2 cellular contexts compared by ENCODE assay signal in the genomic region with DNA sequence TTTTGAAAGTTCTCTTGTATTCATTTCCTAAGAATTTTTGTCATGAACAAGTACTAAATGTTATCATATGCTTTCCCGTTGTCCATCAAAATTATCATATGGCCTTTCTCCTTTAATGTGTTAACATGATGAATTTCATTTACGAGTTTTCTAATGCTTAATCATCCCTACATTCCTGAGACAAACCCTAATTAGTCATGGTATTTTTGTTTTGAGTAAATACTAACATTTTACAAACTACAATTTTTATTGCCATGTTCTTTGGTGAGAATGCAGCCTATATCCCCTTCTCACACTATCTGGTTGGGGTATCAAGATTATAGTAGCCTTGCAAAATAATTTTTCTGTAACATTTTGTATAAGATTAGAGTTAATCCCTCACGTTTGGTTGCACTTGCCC.
TF ChIP-seq lines count a peak whose summit lies in the region.

No MANE protein-coding gene starts in this region.

TF ChIP-seq in A549, 52 proteins besides CTCF, POLR2A, EP300 and RAD21:
- TF ChIP-seq HOXB13 (CRISPR knock-in tag; IDR thresholded peaks at IDR 0.05; ENCODE audit: low read depth), result no peak
- TF ChIP-seq, protein P1, sequence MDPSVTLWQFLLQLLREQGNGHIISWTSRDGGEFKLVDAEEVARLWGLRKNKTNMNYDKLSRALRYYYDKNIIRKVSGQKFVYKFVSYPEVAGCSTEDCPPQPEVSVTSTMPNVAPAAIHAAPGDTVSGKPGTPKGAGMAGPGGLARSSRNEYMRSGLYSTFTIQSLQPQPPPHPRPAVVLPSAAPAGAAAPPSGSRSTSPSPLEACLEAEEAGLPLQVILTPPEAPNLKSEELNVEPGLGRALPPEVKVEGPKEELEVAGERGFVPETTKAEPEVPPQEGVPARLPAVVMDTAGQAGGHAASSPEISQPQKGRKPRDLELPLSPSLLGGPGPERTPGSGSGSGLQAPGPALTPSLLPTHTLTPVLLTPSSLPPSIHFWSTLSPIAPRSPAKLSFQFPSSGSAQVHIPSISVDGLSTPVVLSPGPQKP (IDR thresholded peaks at IDR 0.05; ENCODE audit: low read depth, low read length), result no peak
- no peak for TF ChIP-seq JUNB (IDR thresholded peaks at IDR 0.05)
- TF ChIP-seq, protein P2, sequence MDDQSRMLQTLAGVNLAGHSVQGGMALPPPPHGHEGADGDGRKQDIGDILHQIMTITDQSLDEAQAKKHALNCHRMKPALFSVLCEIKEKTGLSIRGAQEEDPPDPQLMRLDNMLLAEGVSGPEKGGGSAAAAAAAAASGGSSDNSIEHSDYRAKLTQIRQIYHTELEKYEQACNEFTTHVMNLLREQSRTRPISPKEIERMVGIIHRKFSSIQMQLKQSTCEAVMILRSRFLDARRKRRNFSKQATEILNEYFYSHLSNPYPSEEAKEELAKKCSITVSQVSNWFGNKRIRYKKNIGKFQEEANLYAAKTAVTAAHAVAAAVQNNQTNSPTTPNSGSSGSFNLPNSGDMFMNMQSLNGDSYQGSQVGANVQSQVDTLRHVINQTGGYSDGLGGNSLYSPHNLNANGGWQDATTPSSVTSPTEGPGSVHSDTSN (IDR thresholded peaks at IDR 0.05), result no peak
- TF ChIP-seq HDAC2 (IDR thresholded peaks at IDR 0.05), result no peak
- TF ChIP-seq NFE2L2 (conservative IDR thresholded peaks at IDR 0.05; ENCODE audit: low read length), result no peak
- no peak for TF ChIP-seq SREBF2 (IDR thresholded peaks at IDR 0.05)
- TF ChIP-seq ZSCAN20 (CRISPR knock-in tag; IDR thresholded peaks at IDR 0.05), result no peak
- TF ChIP-seq ZFP36 (IDR thresholded peaks at IDR 0.05; ENCODE audit: borderline replicate concordance, partially characterized antibody), result no peak
- no peak for TF ChIP-seq NR3C1 (IDR thresholded peaks at IDR 0.05)
- no peak for TF ChIP-seq TP53 (CRISPR knock-in tag; IDR thresholded peaks at IDR 0.05)
- no peak for TF ChIP-seq TFCP2L1 (CRISPR knock-in tag; IDR thresholded peaks at IDR 0.05)
- TF ChIP-seq RCOR1 (IDR thresholded peaks at IDR 0.05; ENCODE audit: low read depth, low read length), result no peak

TF ChIP-seq in HepG2, 621 proteins besides CTCF, POLR2A, EP300 and RAD21 (continued from another document):
- TF ChIP-seq, protein P3, sequence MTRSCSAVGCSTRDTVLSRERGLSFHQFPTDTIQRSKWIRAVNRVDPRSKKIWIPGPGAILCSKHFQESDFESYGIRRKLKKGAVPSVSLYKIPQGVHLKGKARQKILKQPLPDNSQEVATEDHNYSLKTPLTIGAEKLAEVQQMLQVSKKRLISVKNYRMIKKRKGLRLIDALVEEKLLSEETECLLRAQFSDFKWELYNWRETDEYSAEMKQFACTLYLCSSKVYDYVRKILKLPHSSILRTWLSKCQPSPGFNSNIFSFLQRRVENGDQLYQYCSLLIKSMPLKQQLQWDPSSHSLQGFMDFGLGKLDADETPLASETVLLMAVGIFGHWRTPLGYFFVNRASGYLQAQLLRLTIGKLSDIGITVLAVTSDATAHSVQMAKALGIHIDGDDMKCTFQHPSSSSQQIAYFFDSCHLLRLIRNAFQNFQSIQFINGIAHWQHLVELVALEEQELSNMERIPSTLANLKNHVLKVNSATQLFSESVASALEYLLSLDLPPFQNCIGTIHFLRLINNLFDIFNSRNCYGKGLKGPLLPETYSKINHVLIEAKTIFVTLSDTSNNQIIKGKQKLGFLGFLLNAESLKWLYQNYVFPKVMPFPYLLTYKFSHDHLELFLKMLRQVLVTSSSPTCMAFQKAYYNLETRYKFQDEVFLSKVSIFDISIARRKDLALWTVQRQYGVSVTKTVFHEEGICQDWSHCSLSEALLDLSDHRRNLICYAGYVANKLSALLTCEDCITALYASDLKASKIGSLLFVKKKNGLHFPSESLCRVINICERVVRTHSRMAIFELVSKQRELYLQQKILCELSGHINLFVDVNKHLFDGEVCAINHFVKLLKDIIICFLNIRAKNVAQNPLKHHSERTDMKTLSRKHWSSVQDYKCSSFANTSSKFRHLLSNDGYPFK (CRISPR knock-in tag; IDR thresholded peaks at IDR 0.05; ENCODE audit: borderline replicate concordance), result no peak
